21 cellular contexts compared by ENCODE assay signal in genomic region chr12:72288911-72289310, GRCh38. TPM values are rescaled to one million over a fixed set of nuclear protein-coding genes. Genes with fewer than 3 reads are reported as not detected.
"Had no signal": no experiment of that assay in that cellular context is flagged by ENCODE, and none has a peak within 500 bp of the region (broad histone marks: within the 10 kb centered on the region; RNA-seq: fewer than 3 reads in every experiment).

No MANE protein-coding gene starts in this region.

- H3K27ac Mint-ChIP-seq: naive B cell; nephron progenitor cell; stimulated activated memory B cell treated with anti-CD40 and anti-IgM and Interleukin-4, amounts not matched to agents 10 μg/mL and 1 μg/mL and 100 μg/mL, for 72 hours; stimulated activated naive CD8-positive, alpha-beta T cell treated with anti-CD3 and anti-CD28 coated beads, Interleukin-15, Interleukin-2, amounts not matched to agents 100 ng/mL and 50 ng/mL, for 24 hours had no signal

- DNase-seq: effector memory CD4-positive, alpha-beta T cell; esophagus squamous epithelium; foreskin melanocyte; heart right ventricle; left cardiac atrium; mesendoderm; naive B cell; nephron progenitor cell; retina; right lobe of liver; spleen; stimulated activated CD4-positive, alpha-beta T cell treated with anti-CD3 and anti-CD28 coated beads, Interleukin-15, amount 100 ng/mL, for 24 hours; stimulated activated CD4-positive, alpha-beta T cell treated with anti-CD3 and anti-CD28 coated beads, Interleukin-1b, Interleukin-23, amount 100 ng/mL, for 48 hours; stimulated activated CD4-positive, alpha-beta T cell treated with anti-CD3 and anti-CD28 coated beads, Interleukin-4, amount 100 ng/mL, for 24 hours; tibial artery; upper lobe of left lung; uterus had no signal

- H3K36me3 Mint-ChIP-seq: stimulated activated memory B cell treated with anti-CD40 and anti-IgM and Interleukin-4, amounts not matched to agents 10 μg/mL and 1 μg/mL and 100 μg/mL, for 72 hours had no signal

- H3K27me3 Mint-ChIP-seq: naive B cell; stimulated activated memory B cell treated with anti-CD40 and anti-IgM and Interleukin-4, amounts not matched to agents 10 μg/mL and 1 μg/mL and 100 μg/mL, for 72 hours; stimulated activated naive CD8-positive, alpha-beta T cell treated with anti-CD3 and anti-CD28 coated beads, Interleukin-15, Interleukin-2, amounts not matched to agents 100 ng/mL and 50 ng/mL, for 24 hours had no signal

- H3K4me1 Mint-ChIP-seq: naive B cell; nephron progenitor cell; stimulated activated memory B cell treated with anti-CD40 and anti-IgM and Interleukin-4, amounts not matched to agents 10 μg/mL and 1 μg/mL and 100 μg/mL, for 72 hours had no signal

- H3K4me3 Mint-ChIP-seq: naive B cell; nephron progenitor cell; stimulated activated memory B cell treated with anti-CD40 and anti-IgM and Interleukin-4, amounts not matched to agents 10 μg/mL and 1 μg/mL and 100 μg/mL, for 72 hours; stimulated activated naive CD8-positive, alpha-beta T cell treated with anti-CD3 and anti-CD28 coated beads, Interleukin-15, Interleukin-2, amounts not matched to agents 100 ng/mL and 50 ng/mL, for 24 hours had no signal

- H3K4me3 ChIP-seq: esophagus squamous epithelium, heart right ventricle, prostate gland, right lobe of liver, spleen, tibial artery, upper lobe of left lung, uterus had no signal

- H3K9me3 Mint-ChIP-seq: nephron progenitor cell; stimulated activated naive CD8-positive, alpha-beta T cell treated with anti-CD3 and anti-CD28 coated beads, Interleukin-15, Interleukin-2, amounts not matched to agents 100 ng/mL and 50 ng/mL, for 24 hours had no signal

RNA-seq across cellular contexts. Expression of gene TRHDE, which starts 16.7 kb away (rescaled TPM):
- total RNA-seq: lung microvascular endothelial cell had no signal
